14 cellular contexts compared by ENCODE assay signal in genomic region chr4:55303818-55304217, GRCh38. TPM values are rescaled to one million over a fixed set of nuclear protein-coding genes. Genes with fewer than 3 reads are reported as not detected.
A peak's percentile ranks its signal among the peaks of the same experiment; 100 is the strongest.
DNase-seq lines count a peak whose midpoint lies in the region; ATAC-seq and TF ChIP-seq lines count a peak whose summit lies in the region.
"Had no signal": no experiment of that assay in that cellular context is flagged by ENCODE, and none has a peak within 500 bp of the region (broad histone marks: within the 10 kb centered on the region; RNA-seq: fewer than 3 reads in every experiment).

No MANE protein-coding gene starts in this region.

- H3K79me2 ChIP-seq in MM.1S (ENCODE audit: low read length) = no peaks in the 10 kb centered on the region

- TF ChIP-seq CTCF in right atrium auricular region (IDR thresholded peaks at IDR 0.05) (no peak), MM.1S (IDR thresholded peaks at IDR 0.05; ENCODE audit: low read length) (no peak), tibial artery (IDR thresholded peaks at IDR 0.05) (no peak)

- no peak overlapping the region for H3K9ac ChIP-seq in MM.1S (ENCODE audit: low read length)

- H4K20me1 ChIP-seq in MM.1S (ENCODE audit: insufficient read depth, low read length) = no peaks in the 10 kb centered on the region

- H3K27me3 ChIP-seq in right atrium auricular region (no peaks in the 10 kb centered on the region), MM.1S (replicated peaks; ENCODE audit: insufficient read depth, low read length) (no peaks in the 10 kb centered on the region), tibial artery (no peaks in the 10 kb centered on the region)
- H3K27me3 ChIP-seq: transverse colon had no signal

- H3K9me3 ChIP-seq in right atrium auricular region = no peaks in the 10 kb centered on the region
- no peaks in the 10 kb centered on the region for H3K9me3 ChIP-seq in MM.1S (replicated peaks; ENCODE audit: insufficient read depth, low read length)
- H3K9me3 ChIP-seq in tibial artery = no peaks in the 10 kb centered on the region
- H3K9me3 ChIP-seq: A549, transverse colon had no signal

- H3K36me3 ChIP-seq in right atrium auricular region (no peaks in the 10 kb centered on the region), MM.1S (replicated peaks; ENCODE audit: insufficient read depth, low read length) (no peaks in the 10 kb centered on the region), tibial artery (no peaks in the 10 kb centered on the region)
- H3K36me3 ChIP-seq: transverse colon had no signal

- H3K27ac ChIP-seq in right atrium auricular region (no peak overlapping the region), MM.1S (ENCODE audit: low read length) (no peak overlapping the region), tibial artery (no peak overlapping the region)
- H3K27ac ChIP-seq: A549, transverse colon had no signal

- no peak overlapping the region for H2AFZ ChIP-seq in MM.1S (ENCODE audit: low read length)

- ATAC-seq in Right ventricle myocardium inferior = peak; percentile 46
- ATAC-seq: A549 had no signal

- DNase-seq in Right ventricle myocardium inferior (ENCODE audit: missing footprints) (no peak), right atrium auricular region (ENCODE audit: low spot score) (no peak), dedifferentiated amniotic fluid mesenchymal stem cell (ENCODE audit: extremely low spot score) (peak; percentile 36), kidney tubule cell (ENCODE audit: low spot score) (peak; percentile 14), MM.1S (no peak), tibial artery (no peak), NCI-H345 treated with DMSO at 0.1 percent for 48 hours (lab: John Stamatoyannopoulos, UW; ENCODE audit: unreplicated experiment) (no peak)
- no peak for DNase-seq in central memory CD4-positive, alpha-beta T cell
- DNase-seq: activated CD8-positive, alpha-beta memory T cell treated with anti-CD3 and anti-CD28 coated beads for 24 hours; activated naive CD8-positive, alpha-beta T cell treated with anti-CD3 and anti-CD28 coated beads for 36 hours; NCI-H1417; T-helper 2 cell; transverse colon had no signal

- no peaks in the 10 kb centered on the region for H3K9me2 ChIP-seq in MM.1S (replicated peaks; ENCODE audit: insufficient read depth, low read length)

- H3K4me3 ChIP-seq in right atrium auricular region (no peak overlapping the region), MM.1S (ENCODE audit: low read length) (no peak overlapping the region), tibial artery (no peak overlapping the region)
- H3K4me3 ChIP-seq: A549, transverse colon had no signal

- intact Hi-C loops in Right ventricle myocardium inferior (cut with DNase I) = loop anchor here (10.0 kb wide), 1 partner anchor 119 kb away; no protein-coding TSS in a partner anchor
- intact Hi-C loops in tibial artery (cut with DNase I; ENCODE audit: low total_unique reads) = no loop called here

- no peaks in the 10 kb centered on the region for H3F3A ChIP-seq in MM.1S (ENCODE audit: insufficient read depth, low read length)

- H3K4me1 ChIP-seq in right atrium auricular region = peaks cover 0 to 12% of the 10 kb centered on the region in 2 donors
- no peaks in the 10 kb centered on the region for H3K4me1 ChIP-seq in MM.1S (ENCODE audit: low read length)
- peaks cover 0 to 8% (median 6%) of the 10 kb centered on the region in 4 donors for H3K4me1 ChIP-seq in tibial artery
- H3K4me1 ChIP-seq: A549, transverse colon had no signal

- no peak overlapping the region for H3K4me2 ChIP-seq in MM.1S (ENCODE audit: low read depth, low read length)
- H3K4me2 ChIP-seq: A549 had no signal

RNA-seq across cellular contexts. Expression of gene SRD5A3, which starts 42.2 kb away (rescaled TPM):
- total RNA-seq in Right ventricle myocardium inferior (9.5 TPM), right atrium auricular region (1 to 10 TPM; 6.0 to 8.3 TPM)

Comparison
In these comparisons a context has a peak if more than half of its experiments do, and no peak if none do; other contexts are left out.
1. DNase-seq: peak in dedifferentiated amniotic fluid mesenchymal stem cell (single experiment) and kidney tubule cell (single experiment); none in Right ventricle myocardium inferior (single experiment), right atrium auricular region (single experiment), MM.1S (single experiment), central memory CD4-positive, alpha-beta T cell (single experiment), tibial artery (0 of 2) and NCI-H345 treated with DMSO at 0.1 percent for 48 hours (single experiment).